Comparison of ENCODE assay signal across 19 cellular contexts in the genomic region with DNA sequence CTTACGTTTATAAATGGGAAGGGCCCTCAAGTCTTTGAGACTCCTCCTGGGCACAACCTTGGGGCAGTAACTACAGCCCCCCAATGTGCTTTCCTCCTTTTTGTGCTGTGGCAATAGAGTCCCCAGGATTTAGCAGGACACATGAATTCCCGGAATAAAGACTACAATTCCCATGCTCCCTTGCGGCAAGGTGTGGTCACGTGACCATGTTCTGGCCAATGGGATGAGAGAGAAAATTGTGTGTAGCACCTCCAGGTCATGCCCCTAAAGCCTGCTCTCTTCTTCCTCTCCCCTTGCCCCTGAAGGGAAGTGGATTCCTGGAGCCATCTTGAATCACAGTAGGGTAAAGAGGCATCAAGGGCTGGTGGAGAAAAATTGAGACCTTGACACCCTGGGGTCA.
DNase-seq lines count a peak whose midpoint lies in the region; ATAC-seq, FAIRE-seq and TF ChIP-seq lines count a peak whose summit lies in the region.
"Had no signal": no experiment of that assay in that cellular context is flagged by ENCODE, and none has a peak within 500 bp of the region (broad histone marks: within the 10 kb centered on the region; RNA-seq: fewer than 3 reads in every experiment).

No MANE protein-coding gene starts in this region.

- no peak overlapping the region for H3K14ac ChIP-seq in H1 (ENCODE audit: insufficient read length)

- no peaks in the 10 kb centered on the region for H3K23me2 ChIP-seq in H1 (ENCODE audit: low read depth, low read length)

- no peak overlapping the region for H4K91ac ChIP-seq in H1 (replicated peaks; ENCODE audit: insufficient read length, low read length)

- H3K79me2 ChIP-seq in H1 (ENCODE audit: control insufficient read depth in 1 of 2, insufficient read depth in 2 of 2, low read length in 2 of 2) = no peaks in the 10 kb centered on the region

- H3K27me3 ChIP-seq in A673 (replicated peaks; ENCODE audit: insufficient read depth, low read depth, low read length, poor library complexity) (peaks cover 8% of the 10 kb centered on the region), H1 (replicated peaks in 1 of 4; ENCODE audit: control insufficient read depth in 3 of 4, extremely low read depth in 1 of 4, insufficient read depth in 3 of 4, low read length in 3 of 4) (no peaks in the 10 kb centered on the region)
- H3K27me3 ChIP-seq: tibial nerve had no signal

- no peak overlapping the region for H2AFZ ChIP-seq in H1 (ENCODE audit: low read length)

- H3K23ac ChIP-seq in H1 (ENCODE audit: insufficient read length) = no peak overlapping the region

- H4K8ac ChIP-seq in H1 (ENCODE audit: extremely low read depth, insufficient read depth, low read length) = no peak overlapping the region

- no peak overlapping the region for H3K4ac ChIP-seq in H1 (replicated peaks; ENCODE audit: insufficient read length, low read depth, low read length)

- H3K9me3 ChIP-seq in A673 (ENCODE audit: low read depth, low read length, poor library complexity, severe bottlenecking) (no peaks in the 10 kb centered on the region), H1 (ENCODE audit: insufficient read depth in 2 of 2, low read depth in 1 of 2, low read length in 1 of 2) (peaks cover 12 to 14% of the 10 kb centered on the region in 2 experiments)
- H3K9me3 ChIP-seq: gastroesophageal sphincter, prostate gland, tibial nerve had no signal

- no peaks in the 10 kb centered on the region for H4K20me1 ChIP-seq in H1 (replicated peaks in 1 of 2; ENCODE audit: control insufficient read depth in 1 of 2, insufficient read depth in 2 of 2, low read length in 2 of 2)

- H3K4me2 ChIP-seq in H1 (ENCODE audit: insufficient read depth in 1 of 2, low read depth in 2 of 2, low read length in 2 of 2) = no peak overlapping the region

- TF ChIP-seq CTCF in A673 (conservative IDR thresholded peaks at IDR 0.05; ENCODE audit: low read depth, low read length) = no peak
- TF ChIP-seq CTCF in H1 (IDR thresholded peaks at IDR 0.05; ENCODE audit: control extremely low read depth in 1 of 3, insufficient read depth in 1 of 3, low read depth in 1 of 3, low read length in 3 of 3) = no peak

- no peak overlapping the region for H4K5ac ChIP-seq in H1 (ENCODE audit: insufficient read length, low read depth, low read length)

- H3K27ac ChIP-seq in A673 (ENCODE audit: low read depth, low read length, poor library complexity, severe bottlenecking) (no peak overlapping the region), H1 (ENCODE audit: low read depth, low read length) (no peak overlapping the region)
- H3K27ac ChIP-seq: gastroesophageal sphincter, HL-60, prostate gland, tibial nerve had no signal

- no peaks in the 10 kb centered on the region for H3K79me1 ChIP-seq in H1 (ENCODE audit: low read depth, low read length)

- POLR2A ChIA-PET in A673 (lab: Charles Lee; ENCODE audit: low non-redundant PET) = no interaction called here
- POLR2A ChIA-PET in H1 (lab: Charles Lee; ENCODE audit: partially characterized antibody) = no interaction called here

- no peak overlapping the region for H3K4me3 ChIP-seq in A673 (ENCODE audit: low read depth, low read length, poor library complexity, severe bottlenecking)
- no peak overlapping the region for H3K4me3 ChIP-seq in H1 (ENCODE audit: extremely low read depth in 1 of 4, insufficient read depth in 2 of 4, low read depth in 3 of 4, low read length in 4 of 4)
- H3K4me3 ChIP-seq: gastroesophageal sphincter, lung, prostate gland, tibial nerve had no signal

- H2BK15ac ChIP-seq in H1 (ENCODE audit: low read length) = no peak overlapping the region

- ATAC-seq in HG03025 (IDR thresholded peaks at IDR 0.05; ENCODE audit: low FRiP score, unreplicated experiment) (no peak), GM18861 (IDR thresholded peaks at IDR 0.05; ENCODE audit: unreplicated experiment) (no peak), GM19455 (IDR thresholded peaks at IDR 0.05; ENCODE audit: unreplicated experiment) (no peak)
- ATAC-seq: gastroesophageal sphincter; naive thymus-derived CD8-positive, alpha-beta T cell; stimulated activated effector memory CD8-positive, alpha-beta T cell treated with anti-CD3 and anti-CD28 coated beads, Interleukin-12 subunit alpha, Interleukin-12 subunit beta, amount 100 ng/mL, for 72 hours had no signal

- CTCF ChIA-PET in A673 (lab: Charles Lee) (interaction anchor here (0.6 kb wide), 1 partner anchor 360 kb away, joined by 3 read pairs; no protein-coding TSS in a partner anchor), H1 (lab: Charles Lee; ENCODE audit: partially characterized antibody) (interaction anchor here (1.6 kb wide), 1 partner anchor 39 kb away, joined by 4 read pairs; no protein-coding TSS in a partner anchor)

- BruUV-seq in A673 (replicated peaks; lab: Mats Ljungman, UMichigan) = no TSS peak

- no peak overlapping the region for H2AK5ac ChIP-seq in H1 (ENCODE audit: low read depth, low read length)

- no peak for TF ChIP-seq EP300 in H1 (IDR thresholded peaks at IDR 0.05; ENCODE audit: borderline replicate concordance in 1 of 2, low read depth in 2 of 2, low read length in 2 of 2)

- no peak overlapping the region for H3K56ac ChIP-seq in H1 (replicated peaks; ENCODE audit: insufficient read length, low read depth, low read length)

- no peak overlapping the region for H2BK120ac ChIP-seq in H1 (replicated peaks; ENCODE audit: low read depth, low read length)

- no peak overlapping the region for H2BK5ac ChIP-seq in H1 (ENCODE audit: low read depth, low read length)

- no peak overlapping the region for H3K9ac ChIP-seq in H1 (replicated peaks in 1 of 4; ENCODE audit: extremely low read depth in 1 of 4, low read depth in 3 of 4, low read length in 3 of 4)

- no peak for TF ChIP-seq POLR2A in H1 (IDR thresholded peaks at IDR 0.05; ENCODE audit: control extremely low read depth in 1 of 2, low read depth in 2 of 2, low read length in 2 of 2)

- H2BK20ac ChIP-seq in H1 (ENCODE audit: low read length) = no peak overlapping the region

- intact Hi-C loops in A673 (cut with micrococcal nuclease; ENCODE audit: unreplicated experiment) = no loop called here

- WGBS in H1 (ENCODE audit: extremely low coverage in 1 of 2, insufficient coverage in 1 of 2, insufficient read length in 1 of 2, insufficient replicate concordance in 2 of 2, low coverage in 1 of 2, low lambda C conversion rate in 2 of 2, missing lambda C conversion rate in 1 of 2), 2 experiments = 93% methylated on average over 4 of the region's 4 CpGs; no CpG with 5 or more reads in 1 of the 2 experiments

- TF ChIP-seq RAD21 in H1 (IDR thresholded peaks at IDR 0.05 in 1 of 2, conservative IDR thresholded peaks at IDR 0.05 in 1 of 2; ENCODE audit: low read depth in 2 of 2, low read length in 2 of 2) = no peak

- H3K4me1 ChIP-seq in A673 (ENCODE audit: insufficient read depth, low read length, poor library complexity, severe bottlenecking) (no peaks in the 10 kb centered on the region), H1 (replicated peaks in 1 of 4; ENCODE audit: control insufficient read depth in 3 of 4, insufficient read depth in 4 of 4, low read length in 3 of 4) (no peaks in the 10 kb centered on the region)
- H3K4me1 ChIP-seq: gastroesophageal sphincter, prostate gland, tibial nerve had no signal

- H3K18ac ChIP-seq in H1 (ENCODE audit: extremely low read depth, low read length) = no peak overlapping the region

- peak; percentile 32 for FAIRE-seq in H1 (lab: Jason Lieb, UNC)

- DNase-seq in A673 (ENCODE audit: low spot score) (peak; percentile 18), ELR (ENCODE audit: low read depth) (peak; percentile 3), NCI-H2171 treated with DMSO at 0.1 percent for 48 hours (lab: John Stamatoyannopoulos, UW) (peak; percentile 47), H1 (ENCODE audit: low read depth in 1 of 2, low spot score in 2 of 2) (peak in 1 of 2 experiments; percentile 66), NCI-H2107 (lab: John Stamatoyannopoulos, UW) (no peak)
- DNase-seq: activated CD4-positive, CD25-positive, alpha-beta regulatory T cell; aorta; naive thymus-derived CD8-positive, alpha-beta T cell; NCI-H69; T-helper 1 cell had no signal

- H2BK12ac ChIP-seq in H1 (ENCODE audit: low read depth, low read length) = no peak overlapping the region

- H3K36me3 ChIP-seq in A673 (ENCODE audit: insufficient read depth, low read length, poor library complexity, severe bottlenecking) = no peaks in the 10 kb centered on the region
- H3K36me3 ChIP-seq in H1 (ENCODE audit: control insufficient read depth in 2 of 4, insufficient read depth in 4 of 4, low read length in 3 of 4) = no peaks in the 10 kb centered on the region
- H3K36me3 ChIP-seq: gastroesophageal sphincter, prostate gland, tibial nerve had no signal

TF ChIP-seq in H1, 55 proteins besides CTCF, POLR2A, EP300 and RAD21:
- TF ChIP-seq, protein P1, sequence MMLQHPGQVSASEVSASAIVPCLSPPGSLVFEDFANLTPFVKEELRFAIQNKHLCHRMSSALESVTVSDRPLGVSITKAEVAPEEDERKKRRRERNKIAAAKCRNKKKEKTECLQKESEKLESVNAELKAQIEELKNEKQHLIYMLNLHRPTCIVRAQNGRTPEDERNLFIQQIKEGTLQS (IDR thresholded peaks at IDR 0.05; ENCODE audit: insufficient read depth, low read depth, low read length) = peak; percentile 18; the same call in 1 of the 2 replicates
- TF ChIP-seq, protein P2, sequence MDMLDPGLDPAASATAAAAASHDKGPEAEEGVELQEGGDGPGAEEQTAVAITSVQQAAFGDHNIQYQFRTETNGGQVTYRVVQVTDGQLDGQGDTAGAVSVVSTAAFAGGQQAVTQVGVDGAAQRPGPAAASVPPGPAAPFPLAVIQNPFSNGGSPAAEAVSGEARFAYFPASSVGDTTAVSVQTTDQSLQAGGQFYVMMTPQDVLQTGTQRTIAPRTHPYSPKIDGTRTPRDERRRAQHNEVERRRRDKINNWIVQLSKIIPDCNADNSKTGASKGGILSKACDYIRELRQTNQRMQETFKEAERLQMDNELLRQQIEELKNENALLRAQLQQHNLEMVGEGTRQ (IDR thresholded peaks at IDR 0.05; ENCODE audit: low read length) = peak; percentile 83
- TF ChIP-seq SIX5 (IDR thresholded peaks at IDR 0.05; ENCODE audit: low read depth, low read length) = peak; percentile 68
- no peak for TF ChIP-seq SP4 (IDR thresholded peaks at IDR 0.05; ENCODE audit: low read length)
- peak; percentile 40; the same call in 1 of the 2 replicates for TF ChIP-seq YY1 (IDR thresholded peaks at IDR 0.05; ENCODE audit: low read depth, low read length)
TF ChIP-seq in H1: peak in this region for 4.
